Comparison of ENCODE assay signal across 8 cellular contexts in the genomic region with DNA sequence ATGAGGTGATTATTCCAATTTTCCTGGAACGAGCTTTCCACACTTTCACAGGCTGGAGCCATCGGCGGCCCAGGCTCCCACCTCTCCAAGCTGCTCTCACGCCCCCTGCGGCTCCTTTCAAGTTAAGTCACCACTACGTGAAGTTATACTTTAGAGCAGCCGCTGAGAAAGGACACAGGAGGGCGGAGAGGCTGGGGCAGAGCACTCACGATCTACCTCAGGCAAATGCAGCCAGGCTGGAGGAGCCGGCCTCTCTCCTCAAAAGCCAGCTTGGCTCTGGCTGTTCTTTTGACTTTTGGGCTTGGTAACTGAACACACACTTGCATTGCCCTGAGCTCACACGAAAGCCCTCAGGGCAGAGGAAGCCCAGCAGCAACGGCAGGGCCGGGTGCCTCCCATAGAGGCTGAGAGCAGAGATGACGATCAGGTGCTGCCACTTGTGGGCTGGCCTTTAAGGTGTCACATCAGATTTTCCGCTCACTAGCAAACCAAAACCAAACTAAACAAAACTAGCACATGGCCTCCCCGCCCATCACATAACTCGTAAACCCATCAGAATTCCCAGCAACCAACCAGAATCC.
A peak's percentile ranks its signal among the peaks of the same experiment; 100 is the strongest.
DNase-seq lines count a peak whose midpoint lies in the region; ATAC-seq and TF ChIP-seq lines count a peak whose summit lies in the region.

No MANE protein-coding gene starts in this region.

- ATAC-seq in lung (ENCODE audit: insufficient read depth, low FRiP score): peak; percentile 43
- ATAC-seq in GM18909 (IDR thresholded peaks at IDR 0.05; ENCODE audit: poor library complexity, unreplicated experiment): no peak

- no peaks in the 10 kb centered on the region for H3K9me3 Mint-ChIP-seq in activated naive CD8-positive, alpha-beta T cell (ENCODE audit: low read depth)

- WGBS in lung, 2 donors: 53 to 73% methylated on average over 17 of the region's 17 CpGs

- TF ChIP-seq CTCF in lung (IDR thresholded peaks at IDR 0.05; ENCODE audit: control extremely low read depth, extremely low read depth): no peak

- peaks cover 52% of the 10 kb centered on the region for H3K4me1 Mint-ChIP-seq in activated naive CD8-positive, alpha-beta T cell (ENCODE audit: low read depth)

- peaks cover 3% of the 10 kb centered on the region for H3K36me3 Mint-ChIP-seq in activated naive CD8-positive, alpha-beta T cell

- no peaks in the 10 kb centered on the region for H3K27me3 Mint-ChIP-seq in activated naive CD8-positive, alpha-beta T cell

- H3K4me3 Mint-ChIP-seq in activated naive CD8-positive, alpha-beta T cell: peak overlapping the region; percentile 89

- no peaks in the 10 kb centered on the region for H3K36me3 ChIP-seq in H7 (replicated peaks; ENCODE audit: control insufficient read depth, insufficient read depth, low read length)
- no peaks in the 10 kb centered on the region for H3K36me3 ChIP-seq in lung (ENCODE audit: control insufficient read depth in 2 of 2, insufficient read depth in 2 of 2, low read length in 2 of 2)

- H3K27ac Mint-ChIP-seq in activated naive CD8-positive, alpha-beta T cell: peak overlapping the region; percentile 95

- DNase-seq in H7: peak; percentile 84
- peak; percentile 20 for DNase-seq in SW480 (ENCODE audit: low spot score)
- peak; percentile 36 for DNase-seq in lung (ENCODE audit: low spot score)
- peak; percentile 81 for DNase-seq in stimulated activated CD8-positive, alpha-beta memory T cell treated with anti-CD3 and anti-CD28 coated beads, Interleukin-4, amount 100 ng/mL, for 48 hours
- DNase-seq in LoVo (ENCODE audit: low spot score): no peak
- no peak for DNase-seq in GF-D8 (lab: John Stamatoyannopoulos, UW)

- H3K4me1 ChIP-seq in lung (ENCODE audit: control insufficient read depth in 2 of 2, insufficient read depth in 2 of 2, low read length in 2 of 2): peaks cover 30 to 40% of the 10 kb centered on the region in 2 donors

- no peak overlapping the region for H3K4me3 ChIP-seq in H7 (ENCODE audit: insufficient read depth, low read depth, low read length)
- H3K4me3 ChIP-seq in lung: no peak overlapping the region

- peak overlapping the region; percentile 3 to 29 for H3K27ac ChIP-seq in lung (ENCODE audit: low read depth in 1 of 2, low read length in 1 of 2)

- no peaks in the 10 kb centered on the region for H3K27me3 ChIP-seq in H7 (ENCODE audit: control insufficient read depth, insufficient read depth, low read length)
- H3K27me3 ChIP-seq in lung (ENCODE audit: control insufficient read depth, insufficient read depth): no peaks in the 10 kb centered on the region

- no peaks in the 10 kb centered on the region for H3K9me3 ChIP-seq in lung (ENCODE audit: control insufficient read depth in 2 of 2, insufficient read depth in 1 of 2, low read length in 1 of 2)

Comparison
In these comparisons a context has a peak if more than half of its experiments do, and no peak if none do; other contexts are left out.
1. DNase-seq: peak in H7 (single experiment), SW480 (single experiment), lung (single experiment) and stimulated activated CD8-positive, alpha-beta memory T cell treated with anti-CD3 and anti-CD28 coated beads, Interleukin-4, amount 100 ng/mL, for 48 hours (single experiment); none in LoVo (single experiment) and GF-D8 (single experiment).